In the genomic region with DNA sequence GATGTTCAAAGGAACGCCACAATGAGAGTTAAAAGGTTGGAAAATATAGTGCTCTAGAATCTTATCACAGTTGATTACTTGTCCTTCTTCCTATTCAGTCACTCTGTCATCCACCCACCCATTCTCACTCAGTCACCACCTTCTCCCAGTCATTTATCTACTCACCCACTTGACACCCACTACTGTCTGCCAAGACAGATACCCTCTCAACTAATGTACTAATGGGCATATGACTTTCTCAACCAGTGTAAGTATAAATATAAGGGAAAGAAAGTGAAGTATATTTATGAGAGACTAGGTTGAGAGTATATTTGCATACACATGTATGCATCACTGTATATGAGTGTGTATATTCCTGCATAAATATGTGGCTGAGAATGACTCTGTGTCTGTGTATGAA, we compare ENCODE assay signal across 27 cellular contexts. TPM values are rescaled to one million over a fixed set of nuclear protein-coding genes. Genes with fewer than 3 reads are reported as not detected.
A peak's percentile ranks its signal among the peaks of the same experiment; 100 is the strongest.
DNase-seq lines count a peak whose midpoint lies in the region; ATAC-seq lines count a peak whose summit lies in the region.
"Had no signal": no experiment of that assay in that cellular context is flagged by ENCODE, and none has a peak within 500 bp of the region (broad histone marks: within the 10 kb centered on the region; RNA-seq: fewer than 3 reads in every experiment).

No MANE protein-coding gene starts in this region.

- H3K4me3 Mint-ChIP-seq in stimulated activated naive CD8-positive, alpha-beta T cell treated with anti-CD3 and anti-CD28 coated beads, Interleukin-15, amount 100 ng/mL, for 72 hours: no peak overlapping the region
- H3K4me3 Mint-ChIP-seq: B cell; CD8-positive, alpha-beta T cell; natural killer cell treated with Interleukin-12 subunit alpha and Interleukin-12 subunit beta and Interleukin-15 and Interleukin-18, amount 100 ng/mL, for 72 hours had no signal

- no peaks in the 10 kb centered on the region for H3K9me3 Mint-ChIP-seq in stimulated activated naive CD8-positive, alpha-beta T cell treated with anti-CD3 and anti-CD28 coated beads, Interleukin-15, amount 100 ng/mL, for 72 hours
- H3K9me3 Mint-ChIP-seq: activated T-helper 2 cell treated with anti-CD3 and anti-CD28 coated beads, Interferon-gamma antibody, Interleukin-2, Interleukin-4, amounts not matched to agents 10 μg/mL and 5 μg/mL and 100 μg/mL, durations not matched to agents 14 hours and 24 hours and 36 hours; CD8-positive, alpha-beta T cell; natural killer cell treated with Interleukin-12 subunit alpha and Interleukin-12 subunit beta and Interleukin-15 and Interleukin-18, amount 100 ng/mL, for 72 hours had no signal

- H3K4me1 Mint-ChIP-seq in stimulated activated naive CD8-positive, alpha-beta T cell treated with anti-CD3 and anti-CD28 coated beads, Interleukin-15, amount 100 ng/mL, for 72 hours: no peaks in the 10 kb centered on the region
- H3K4me1 Mint-ChIP-seq: B cell had no signal

- ATAC-seq in left cardiac atrium (peak; percentile 90), GM18907 (IDR thresholded peaks at IDR 0.05; ENCODE audit: unreplicated experiment) (no peak), HG02938 (IDR thresholded peaks at IDR 0.05; ENCODE audit: unreplicated experiment) (no peak)
- ATAC-seq in stimulated activated naive CD8-positive, alpha-beta T cell treated with anti-CD3 and anti-CD28 coated beads, Interleukin-15, amount 100 ng/mL, for 72 hours: peak; percentile 88
- ATAC-seq: CD8-positive, alpha-beta T cell; lower lobe of right lung; mucosa of descending colon; natural killer cell treated with Interleukin-12 subunit alpha and Interleukin-12 subunit beta and Interleukin-15 and Interleukin-18, amount 100 ng/mL, for 72 hours; PC-3 had no signal

- intact Hi-C loops in left cardiac atrium (cut with DNase I): no loop called here

- peak; percentile 5 to 16 for DNase-seq in activated CD4-positive, alpha-beta T cell treated with anti-CD3 and anti-CD28 coated beads, Interleukin-2, amount 50 U/mL, for 48 hours
- no peak for DNase-seq in activated CD4-positive, alpha-beta T cell treated with anti-CD3 and anti-CD28 coated beads, Interleukin-2, amount 50 U/mL, for 1 hour
- peak in 2 of 3 donors; percentile 17 to 23 for DNase-seq in stimulated activated CD4-positive, alpha-beta T cell treated with anti-CD3 and anti-CD28 coated beads, Interleukin-12 subunit alpha, Interleukin-12 subunit beta, amount 100 ng/mL, for 48 hours (ENCODE audit: low read depth in 2 of 3, low spot score in 1 of 3)
- no peak for DNase-seq in stimulated activated CD4-positive, alpha-beta T cell treated with anti-CD3 and anti-CD28 coated beads, Interleukin-4, amount 100 ng/mL, for 1 hour
- DNase-seq in left cardiac atrium: no peak
- peak in 1 of 2 donors; percentile 18 for DNase-seq in stimulated activated naive CD8-positive, alpha-beta T cell treated with anti-CD3 and anti-CD28 coated beads, Interleukin-15, amount 100 ng/mL, for 72 hours
- DNase-seq: body of pancreas; CD8-positive, alpha-beta T cell; cerebellar nuclear complex; DMS 273 treated with DMSO at 0.1 percent for 48 hours; GM23248; kidney; lower lobe of right lung; MM.1S; mucosa of descending colon; NCI-H2029; NCI-H526; NK-92 treated with Interleukin-12 subunit alpha and Interleukin-12 subunit beta, amount 100 ng/mL, for 24 hours; PC-3; SHP77; stomach; thyroid gland had no signal

- H3K27me3 Mint-ChIP-seq in stimulated activated naive CD8-positive, alpha-beta T cell treated with anti-CD3 and anti-CD28 coated beads, Interleukin-15, amount 100 ng/mL, for 72 hours: no peaks in the 10 kb centered on the region
- H3K27me3 Mint-ChIP-seq: B cell had no signal

- H3K27ac Mint-ChIP-seq in stimulated activated naive CD8-positive, alpha-beta T cell treated with anti-CD3 and anti-CD28 coated beads, Interleukin-15, amount 100 ng/mL, for 72 hours: no peak overlapping the region
- H3K27ac Mint-ChIP-seq: activated T-helper 2 cell treated with anti-CD3 and anti-CD28 coated beads, Interferon-gamma antibody, Interleukin-2, Interleukin-4, amounts not matched to agents 10 μg/mL and 5 μg/mL and 100 μg/mL, durations not matched to agents 14 hours and 24 hours and 36 hours; B cell; CD8-positive, alpha-beta T cell; natural killer cell treated with Interleukin-12 subunit alpha and Interleukin-12 subunit beta and Interleukin-15 and Interleukin-18, amount 100 ng/mL, for 72 hours had no signal

RNA-seq across cellular contexts. Expression of gene MID2, which starts 20.0 kb away (rescaled TPM):
- total RNA-seq in left cardiac atrium: 1 to 10 TPM; 7.5 to 8.5 TPM

Comparison
In these comparisons a context has a peak if more than half of its experiments do, and no peak if none do; other contexts are left out.
1. DNase-seq: peak in activated CD4-positive, alpha-beta T cell treated with anti-CD3 and anti-CD28 coated beads, Interleukin-2, amount 50 U/mL, for 48 hours (2 of 2) and stimulated activated CD4-positive, alpha-beta T cell treated with anti-CD3 and anti-CD28 coated beads, Interleukin-12 subunit alpha, Interleukin-12 subunit beta, amount 100 ng/mL, for 48 hours (2 of 3); none in activated CD4-positive, alpha-beta T cell treated with anti-CD3 and anti-CD28 coated beads, Interleukin-2, amount 50 U/mL, for 1 hour (single experiment), stimulated activated CD4-positive, alpha-beta T cell treated with anti-CD3 and anti-CD28 coated beads, Interleukin-4, amount 100 ng/mL, for 1 hour (single experiment) and left cardiac atrium (single experiment).
2. ATAC-seq: peak in left cardiac atrium (2 of 2) and stimulated activated naive CD8-positive, alpha-beta T cell treated with anti-CD3 and anti-CD28 coated beads, Interleukin-15, amount 100 ng/mL, for 72 hours (single experiment); none in GM18907 (single experiment) and HG02938 (single experiment).